ENCODE assay signal across 23 cellular contexts in the genomic region with DNA sequence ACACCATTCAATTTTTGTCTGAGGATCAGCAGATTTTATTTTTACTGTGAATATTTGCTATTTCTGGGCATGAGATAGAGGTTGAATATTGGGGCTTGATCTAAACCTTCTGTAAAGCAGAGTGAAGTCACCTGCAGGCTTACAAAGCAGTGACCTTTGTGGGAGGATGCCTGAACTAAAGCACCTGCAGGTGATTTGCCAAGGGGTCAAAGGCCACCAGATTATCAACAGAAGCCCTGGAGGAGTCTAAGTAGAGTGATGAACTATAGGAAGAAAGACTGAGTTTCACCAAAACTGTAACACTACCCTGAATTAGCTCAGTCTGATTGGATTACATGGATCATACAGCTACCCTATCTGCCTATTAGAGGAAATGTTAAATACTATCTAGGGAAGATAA.
"Had no signal": no experiment of that assay in that cellular context is flagged by ENCODE, and none has a peak within 500 bp of the region (broad histone marks: within the 10 kb centered on the region; RNA-seq: fewer than 3 reads in every experiment).

No MANE protein-coding gene starts in this region.

- ATAC-seq: left colon; left ventricle myocardium superior; natural killer cell; stimulated activated naive CD8-positive, alpha-beta T cell treated with anti-CD3 and anti-CD28 coated beads, Interleukin-15, Interleukin-2, amounts not matched to agents 100 U/mL and 50 U/mL, for 24 hours had no signal

- H3K36me3 Mint-ChIP-seq: memory B cell; natural killer cell; stimulated activated memory B cell treated with anti-CD40 and anti-IgM and Interleukin-4, amounts not matched to agents 10 μg/mL and 1 μg/mL and 100 μg/mL, for 72 hours; type B pancreatic cell had no signal

- H3K4me3 Mint-ChIP-seq: immature natural killer cell; memory B cell; natural killer cell; neural crest cell; stimulated activated memory B cell treated with anti-CD40 and anti-IgM and Interleukin-4, amounts not matched to agents 10 μg/mL and 1 μg/mL and 100 μg/mL, for 72 hours; type B pancreatic cell had no signal

- H3K4me1 Mint-ChIP-seq: immature natural killer cell; natural killer cell; stimulated activated memory B cell treated with anti-CD40 and anti-IgM and Interleukin-4, amounts not matched to agents 10 μg/mL and 1 μg/mL and 100 μg/mL, for 72 hours had no signal

- H3K9me3 Mint-ChIP-seq: immature natural killer cell; memory B cell; neural crest cell; stimulated activated memory B cell treated with anti-CD40 and anti-IgM and Interleukin-4, amounts not matched to agents 10 μg/mL and 1 μg/mL and 100 μg/mL, for 72 hours; type B pancreatic cell had no signal

- H3K9me3 ChIP-seq: prostate gland, right atrium auricular region, sigmoid colon, spleen, testis, tibial artery had no signal

- H3K4me3 ChIP-seq: dorsolateral prefrontal cortex, lung, prostate gland, right atrium auricular region, sigmoid colon, spleen, testis, tibial artery had no signal

- DNase-seq: dorsolateral prefrontal cortex; effector CD4-positive, alpha-beta T cell; hypothalamus; immature natural killer cell; islet precursor cell; kidney glomerular epithelial cell; left ventricle myocardium superior; natural killer cell; sigmoid colon; spleen; stimulated activated CD4-positive, alpha-beta T cell treated with anti-CD3 and anti-CD28 coated beads, Interleukin-4, amount 100 ng/mL, for 4 hours; stimulated activated naive CD8-positive, alpha-beta T cell treated with anti-CD3 and anti-CD28 coated beads, Interleukin-15, Interleukin-2, amounts not matched to agents 100 U/mL and 50 U/mL, for 24 hours; substantia nigra; testis; tibial artery had no signal

- H3K27me3 Mint-ChIP-seq: memory B cell, type B pancreatic cell had no signal

- H3K27me3 ChIP-seq: right atrium auricular region, sigmoid colon, testis, tibial artery had no signal

- H3K27ac ChIP-seq: dorsolateral prefrontal cortex, prostate gland, right atrium auricular region, sigmoid colon, spleen, testis, tibial artery had no signal

- H3K4me1 ChIP-seq: prostate gland, right atrium auricular region, sigmoid colon, spleen, testis, tibial artery had no signal

- H3K27ac Mint-ChIP-seq: immature natural killer cell; memory B cell; natural killer cell; stimulated activated memory B cell treated with anti-CD40 and anti-IgM and Interleukin-4, amounts not matched to agents 10 μg/mL and 1 μg/mL and 100 μg/mL, for 72 hours; type B pancreatic cell had no signal

- H3K36me3 ChIP-seq: prostate gland, right atrium auricular region, sigmoid colon, spleen, tibial artery had no signal
